ENCODE assay signal across 8 cellular contexts in the genomic region with DNA sequence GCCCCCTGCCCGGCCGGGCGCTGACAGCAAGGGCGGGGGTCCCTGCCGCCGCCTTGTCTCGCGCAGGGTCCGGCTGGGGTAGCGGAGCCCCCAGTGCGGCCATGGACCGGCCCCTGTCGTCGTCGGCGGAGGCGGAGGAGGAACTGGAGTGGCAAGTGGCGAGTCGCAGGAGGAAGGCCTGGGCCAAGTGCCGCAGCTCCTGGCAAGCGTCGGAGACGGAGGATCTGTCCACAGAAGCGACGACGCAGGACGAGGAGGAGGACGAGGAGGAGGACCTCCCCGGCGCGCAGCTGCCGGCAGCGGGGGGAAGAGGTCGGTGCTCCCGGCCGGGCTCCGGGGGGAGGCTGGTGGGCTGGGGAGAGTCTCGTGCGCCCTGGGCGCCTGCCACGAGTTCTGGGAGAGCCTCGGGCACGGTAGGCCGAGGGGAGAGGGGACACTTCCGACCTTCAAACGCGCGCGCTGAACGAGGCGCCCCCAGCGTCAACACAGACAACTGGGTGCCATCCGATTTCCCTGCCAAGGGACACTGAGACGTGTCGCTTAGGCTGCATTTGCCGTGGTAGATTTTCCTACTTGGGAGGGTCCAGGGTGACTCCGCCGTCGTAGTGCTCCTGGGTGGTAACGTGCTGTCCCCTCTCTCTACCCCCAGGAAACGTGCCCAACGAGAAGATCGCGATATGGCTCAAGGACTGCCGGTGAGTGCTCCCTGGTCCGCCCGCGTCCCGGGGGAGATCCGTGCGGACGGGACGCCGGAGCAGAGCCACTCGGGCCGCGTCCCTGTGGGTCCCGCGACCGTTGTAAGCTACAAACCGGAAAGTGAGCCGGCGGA. TPM values are rescaled to one million over a fixed set of nuclear protein-coding genes. Genes with fewer than 3 reads are reported as not detected.
DNase-seq lines count a peak whose midpoint lies in the region; ATAC-seq and TF ChIP-seq lines count a peak whose summit lies in the region.

No MANE protein-coding gene starts in this region.

- DNase-seq in GM12865 (ENCODE audit: low read depth) (peak; percentile 77), HCT116 (ENCODE audit: low read depth, low spot score) (peak; percentile 69), MG63 (peak; percentile 70), T follicular helper cell (ENCODE audit: low read depth) (peak; percentile 23), adrenal gland (peak; percentile 73 to 81 (median 77)), right atrium auricular region (ENCODE audit: low spot score) (peak; percentile 68), OCI-M2 (lab: John Stamatoyannopoulos, UW; ENCODE audit: unreplicated experiment) (no peak)

- H3K4me3 ChIP-seq in GM12865 (ENCODE audit: low read depth, low read length) (peak overlapping the region; percentile 99), HCT116 (replicated peaks in 1 of 2; ENCODE audit: low read depth in 1 of 2, low read length in 2 of 2) (peak overlapping the region; percentile 74 to 81), MG63 (peak overlapping the region; percentile 95), adrenal gland (peak overlapping the region; percentile 38 to 90 (median 76)), right atrium auricular region (peak overlapping the region; percentile 93 to 96), rectal smooth muscle tissue (ENCODE audit: low read length) (peak overlapping the region; percentile 85)

- H3K4me1 ChIP-seq in HCT116 (ENCODE audit: control insufficient read depth in 1 of 2, insufficient read depth in 2 of 2, low read length in 2 of 2) (peaks cover 54 to 79% of the 10 kb centered on the region in 2 experiments), adrenal gland (replicated peaks in 1 of 2) (peaks cover 17 to 49% of the 10 kb centered on the region in 2 donors), right atrium auricular region (peaks cover 0 to 43% of the 10 kb centered on the region in 2 donors), rectal smooth muscle tissue (ENCODE audit: control insufficient read depth, insufficient read depth, low read length) (peaks cover 9% of the 10 kb centered on the region)

- CTCF ChIA-PET in HCT116 (lab: Charles Lee): interaction anchor here (0.6 to 0.9 kb wide), 3 partner anchors 9 to 150 kb away, joined by 3 to 5 read pairs (median 3); no protein-coding TSS in a partner anchor

- TF ChIP-seq CTCF in GM12865 (IDR thresholded peaks at IDR 0.05; ENCODE audit: insufficient read depth, low read depth, low read length, missing control alignments) (peak; percentile 38), HCT116 (IDR thresholded peaks at IDR 0.05 in 2 of 3, conservative IDR thresholded peaks at IDR 0.05 in 1 of 3; ENCODE audit: borderline replicate concordance in 1 of 3, insufficient read depth in 1 of 3, low read depth in 2 of 3, low read length in 2 of 3) (0 out of 6 replicates have a peak, but pooled peaks of 2 of the 3 experiments have one; percentile 10 to 26), adrenal gland (IDR thresholded peaks at IDR 0.05) (peak in 2 of 6 experiments; percentile 6 to 7), right atrium auricular region (IDR thresholded peaks at IDR 0.05) (no peak)

- peaks cover 73% of the 10 kb centered on the region for H3K79me2 ChIP-seq in HCT116 (ENCODE audit: insufficient read depth, low read length)

- RAD21 ChIA-PET in HCT116 (lab: Charles Lee; ENCODE audit: low non-redundant PET in 1 of 2, low total read pairs in 2 of 2, uncharacterized antibody in 2 of 2, unreplicated experiment in 2 of 2): interaction anchor here in 1 of 2 experiments (0.6 kb wide), 1 partner anchor 80 kb away, joined by 3 read pairs; no protein-coding TSS in a partner anchor

- BruUV-seq in HCT116 (replicated peaks; lab: Mats Ljungman, UMichigan): no TSS peak

- POLR2A ChIA-PET in HCT116 (lab: Charles Lee): interaction anchor here (0.6 to 5.6 kb wide), 19 partner anchors 8 to 150 kb away, joined by 3 to 40 read pairs (median 5); no protein-coding TSS in a partner anchor

- 0 to 1% (median 0%) methylated on average over 2 to 83 of the region's 83 CpGs for WGBS in adrenal gland, 4 donors

- no peaks in the 10 kb centered on the region for H3K9me2 ChIP-seq in HCT116 (ENCODE audit: insufficient read depth)

- H2AFZ ChIP-seq in HCT116 (ENCODE audit: low read depth, low read length, poor library complexity, severe bottlenecking): no peak overlapping the region

- no peak; the same call in 1 of the 2 replicates for TF ChIP-seq RAD21 in HCT116 (IDR thresholded peaks at IDR 0.05; ENCODE audit: low read depth)

- peaks cover 35 to 41% of the 10 kb centered on the region in 2 experiments for H3K36me3 ChIP-seq in HCT116 (ENCODE audit: control insufficient read depth in 1 of 2, insufficient read depth in 2 of 2, low read length in 2 of 2)
- H3K36me3 ChIP-seq in MG63: peaks cover 46% of the 10 kb centered on the region
- H3K36me3 ChIP-seq in adrenal gland (replicated peaks in 1 of 2): no peaks in the 10 kb centered on the region
- H3K36me3 ChIP-seq in right atrium auricular region: no peaks in the 10 kb centered on the region
- no peaks in the 10 kb centered on the region for H3K36me3 ChIP-seq in rectal smooth muscle tissue (ENCODE audit: control insufficient read depth, insufficient read depth, low read length)

- peak overlapping the region; percentile 92 for H3K4me2 ChIP-seq in HCT116 (ENCODE audit: low read length)

- TF ChIP-seq POLR2A in HCT116 (IDR thresholded peaks at IDR 0.05; ENCODE audit: borderline replicate concordance, extremely low read depth, insufficient read depth, insufficient read length): no peak
- TF ChIP-seq POLR2A in adrenal gland (IDR thresholded peaks at IDR 0.05): peak in 1 of 2 donors; percentile 67

- H3K27ac ChIP-seq in HCT116 (ENCODE audit: low read depth, low read length) (peak overlapping the region; percentile 99), adrenal gland (peak overlapping the region; percentile 87 to 99 (median 98)), right atrium auricular region (peak overlapping the region; percentile 97 to 99), rectal smooth muscle tissue (ENCODE audit: low read depth, low read length) (peak overlapping the region; percentile 95)

- no peaks in the 10 kb centered on the region for H4K20me1 ChIP-seq in HCT116 (ENCODE audit: insufficient read depth)

- H3K9ac ChIP-seq in HCT116 (ENCODE audit: low read length): peak overlapping the region; percentile 84
- peak overlapping the region; percentile 96 for H3K9ac ChIP-seq in rectal smooth muscle tissue (ENCODE audit: low read length)

- H3K9me3 ChIP-seq in HCT116 (ENCODE audit: control insufficient read depth in 1 of 2, insufficient read depth in 1 of 2, low read depth in 1 of 2, low read length in 2 of 2) (no peaks in the 10 kb centered on the region), MG63 (no peaks in the 10 kb centered on the region), adrenal gland (replicated peaks in 1 of 3) (no peaks in the 10 kb centered on the region), right atrium auricular region (no peaks in the 10 kb centered on the region)

- peak; percentile 66; the same call in 1 of the 2 replicates for ATAC-seq in HCT116

- H3K27me3 ChIP-seq in HCT116 (ENCODE audit: insufficient read depth, low read length) (no peaks in the 10 kb centered on the region), MG63 (no peaks in the 10 kb centered on the region), adrenal gland (no peaks in the 10 kb centered on the region), right atrium auricular region (no peaks in the 10 kb centered on the region), rectal smooth muscle tissue (ENCODE audit: control insufficient read depth, insufficient read depth, low read length) (no peaks in the 10 kb centered on the region)

- intact Hi-C loops in HCT116 (cut with micrococcal nuclease) (loop anchor here (1.0 to 2.0 kb wide), 4 partner anchors 16 to 149 kb away; no protein-coding TSS in a partner anchor), adrenal gland (cut with DNase I) (no loop called here)

TF ChIP-seq in HCT116, 20 proteins besides CTCF, POLR2A, EP300 and RAD21:
- TF ChIP-seq YY1 (IDR thresholded peaks at IDR 0.05; ENCODE audit: extremely low read depth, insufficient replicate concordance, low read depth, low read length) (peak; percentile 48), SRF (IDR thresholded peaks at IDR 0.05; ENCODE audit: low read depth) (no peak), POLR2AphosphoS5 (IDR thresholded peaks at IDR 0.05; ENCODE audit: low read depth, low read length) (peak; percentile 74), SP1 (IDR thresholded peaks at IDR 0.05; ENCODE audit: low read depth) (peak; percentile 21; the same call in 1 of the 2 replicates), EZH2phosphoT487 (IDR thresholded peaks at IDR 0.05; ENCODE audit: borderline replicate concordance) (no peak), EGR1 (IDR thresholded peaks at IDR 0.05; ENCODE audit: low read depth) (peak; percentile 11; the same call in 1 of the 2 replicates), CBX3 (IDR thresholded peaks at IDR 0.05; ENCODE audit: low read depth) (no peak), ZFX (IDR thresholded peaks at IDR 0.05) (peak; percentile 85), SIN3A (IDR thresholded peaks at IDR 0.05; ENCODE audit: low read depth) (peak; percentile 80)
- TF ChIP-seq, protein P1, sequence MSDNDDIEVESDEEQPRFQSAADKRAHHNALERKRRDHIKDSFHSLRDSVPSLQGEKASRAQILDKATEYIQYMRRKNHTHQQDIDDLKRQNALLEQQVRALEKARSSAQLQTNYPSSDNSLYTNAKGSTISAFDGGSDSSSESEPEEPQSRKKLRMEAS (IDR thresholded peaks at IDR 0.05): peak; percentile 44; the same call in 1 of the 2 replicates
TF ChIP-seq in HCT116: peak in this region for 7.

RNA-seq across cellular contexts. Expression of gene ITPRID2, which starts 0.7 kb away (rescaled TPM):
- total RNA-seq in HCT116 (2021; ENCODE audit: unreplicated experiment) (1,605 TPM), adrenal gland (100 to 1,000 TPM in 1 of 8 donors, 10 to 100 TPM in 7; 40.6 to 103 (median 90.8) TPM), right atrium auricular region (10 to 100 TPM; 52.0 to 56.5 TPM)
- 428 and 446 TPM in 2 replicates for polyA plus RNA-seq in HCT116 (2012)
- total RNA-seq in MG63 (2014; rRNA removed; shearing (Covaris generic); ENCODE audit: low replicate concordance): 47.7 and 58.0 TPM in 2 replicates
- 10 to 100 TPM; 25.5 to 50.4 (median 30.2) TPM for polyA plus RNA-seq in adrenal gland

Comparison
In these comparisons a context has a peak if more than half of its experiments do, and no peak if none do; other contexts are left out.
1. CTCF ChIP-seq: peak in GM12865 (single experiment) and HCT116 (2 of 3); none in right atrium auricular region (0 of 2).
2. RNA of gene ITPRID2, which starts 0.7 kb away (total RNA-seq): 1,605 TPM in HCT116 (single experiment); 40.6 to 103 TPM in adrenal gland, 52.0 to 56.5 TPM in right atrium auricular region and 47.7 to 58.0 TPM in MG63; every median in the first group is over 10 times any median in the second.
3. Peak in every context shown above with its lines, with median percentiles within 50 percentile points of each other: H3K4me3 ChIP-seq and H3K27ac ChIP-seq.